Comparison of ENCODE assay signal across 8 cellular contexts in the genomic region with DNA sequence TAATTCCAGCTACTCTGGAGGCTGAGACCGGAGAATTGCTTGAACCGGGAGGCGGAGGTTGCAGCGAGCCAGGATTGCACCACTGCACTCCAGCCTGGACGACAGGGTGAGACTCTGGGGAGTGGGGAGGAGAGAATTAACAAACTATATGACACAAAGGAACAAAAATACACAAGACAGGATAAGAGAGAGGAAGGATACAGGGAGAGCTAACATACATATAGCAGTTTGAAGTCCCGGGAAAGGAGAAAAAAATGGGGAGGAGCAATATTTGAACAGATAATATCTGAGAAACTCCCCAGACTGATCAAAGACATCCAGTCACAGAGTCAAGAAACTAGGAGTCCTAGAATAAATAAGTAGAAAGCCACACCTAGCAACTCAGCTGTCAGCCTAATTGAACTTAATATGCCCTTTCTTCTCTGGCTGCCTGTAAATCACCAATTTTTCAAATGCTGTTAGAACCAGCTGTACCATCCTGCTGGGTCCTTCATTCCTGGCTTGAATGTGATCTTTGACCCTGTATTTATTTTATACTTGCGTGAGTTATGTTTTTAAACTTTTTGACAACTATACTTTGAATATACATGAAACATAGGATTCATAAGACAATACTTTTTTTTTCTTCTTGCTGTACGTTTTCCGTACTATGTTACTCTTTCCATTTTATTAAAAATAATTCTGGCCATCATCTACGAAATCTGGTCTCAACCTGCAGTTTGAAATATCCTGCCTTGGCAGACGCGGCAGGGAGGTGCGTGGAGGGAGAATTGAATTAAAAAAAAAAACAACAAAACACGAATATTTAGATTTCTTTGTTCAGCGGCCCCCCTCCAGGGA. TPM values are rescaled to one million over a fixed set of nuclear protein-coding genes. Genes with fewer than 3 reads are reported as not detected.
DNase-seq lines count a peak whose midpoint lies in the region; ATAC-seq and TF ChIP-seq lines count a peak whose summit lies in the region.

No MANE protein-coding gene starts in this region.

- peak overlapping the region in 1 of 2 donors; percentile 53 for H3K27ac ChIP-seq in ovary

- H3K36me3 ChIP-seq in BE2C (no peaks in the 10 kb centered on the region), NT2/D1 (ENCODE audit: insufficient read depth, insufficient read length, low read length) (no peaks in the 10 kb centered on the region), ovary (no peaks in the 10 kb centered on the region)

- intact Hi-C loops in ovary (cut with DNase I) = no loop called here

- no peak for ATAC-seq in HG02678 (IDR thresholded peaks at IDR 0.05; ENCODE audit: unreplicated experiment)

- 38 to 39% (median 39%) methylated on average over 15 of the region's 15 CpGs for WGBS in ovary, 3 donors

- H3K9me3 ChIP-seq in BE2C (peaks cover 4% of the 10 kb centered on the region), NT2/D1 (ENCODE audit: insufficient read depth, low read length) (peaks cover 20% of the 10 kb centered on the region), ovary (no peaks in the 10 kb centered on the region)

- no peak for TF ChIP-seq EP300 in ovary (IDR thresholded peaks at IDR 0.05)

- H3K27me3 ChIP-seq in BE2C (no peaks in the 10 kb centered on the region), NT2/D1 (ENCODE audit: insufficient read depth, insufficient read length) (peaks cover 38% of the 10 kb centered on the region), ovary (no peaks in the 10 kb centered on the region)

- H3K4me3 ChIP-seq in BE2C (ENCODE audit: low read depth, low read length) (peak overlapping the region; percentile 57), NT2/D1 (ENCODE audit: insufficient read length, low read depth) (peak overlapping the region; percentile 70), foreskin fibroblast (ENCODE audit: low read depth in 1 of 2, low read length in 2 of 2) (peak overlapping the region; percentile 65 to 79), ovary (peak overlapping the region; percentile 56)

- no peak for TF ChIP-seq POLR2A in ovary (IDR thresholded peaks at IDR 0.05)

- no peaks in the 10 kb centered on the region for H3K4me1 ChIP-seq in BE2C
- no peaks in the 10 kb centered on the region for H3K4me1 ChIP-seq in NT2/D1 (ENCODE audit: insufficient read depth, insufficient read length)
- H3K4me1 ChIP-seq in ovary (ENCODE audit: insufficient read depth) = peaks cover 4% of the 10 kb centered on the region

- TF ChIP-seq CTCF in BE2C (IDR thresholded peaks at IDR 0.05; ENCODE audit: low read depth, low read length) (no peak), foreskin fibroblast (IDR thresholded peaks at IDR 0.05; ENCODE audit: low read depth, low read length) (no peak), ovary (IDR thresholded peaks at IDR 0.05) (no peak)

- H3K9ac ChIP-seq in NT2/D1 (ENCODE audit: insufficient read length, low read depth) = peak overlapping the region; percentile 95

- DNase-seq in BE2C = no peak
- DNase-seq in NT2/D1 (ENCODE audit: low read depth, low spot score) = no peak
- peak in 1 of 2 donors; percentile 14 for DNase-seq in foreskin fibroblast
- DNase-seq in ovary = no peak
- DNase-seq in activated CD4-positive, CD25-positive, alpha-beta regulatory T cell (lab: John Stamatoyannopoulos, UW) = no peak
- DNase-seq in SKM-1 treated with dmso at 0.1 percent for 144 hours (lab: John Stamatoyannopoulos, UW; ENCODE audit: unreplicated experiment) = no peak
- no peak for DNase-seq in activated CD4-positive, alpha-beta T cell treated with anti-CD3 and anti-CD28 coated beads for 4 hours

RNA-seq across cellular contexts. Expression of a gene that starts 0.9 kb away (rescaled TPM):
- polyA plus RNA-seq in BE2C (2012; ENCODE audit: insufficient read depth, insufficient read length, low read depth) = 1.5 TPM
- total RNA-seq in ovary = 10 to 100 TPM; 22.0 to 59.5 (median 34.4) TPM
- 10 to 100 TPM; 30.0 to 39.0 TPM for polyA plus RNA-seq in ovary

RNA-seq across cellular contexts. Expression of a gene that starts 50.5 kb away (rescaled TPM):
- not detected for polyA plus RNA-seq in BE2C (2012; ENCODE audit: insufficient read depth, insufficient read length, low read depth)
- under 1 TPM in 2 of 7 donors, not detected in 5; 0.11 to 0.32 TPM for total RNA-seq in ovary
- not detected for polyA plus RNA-seq in ovary
